ENCODE assay signal across 8 cellular contexts in the genomic region with DNA sequence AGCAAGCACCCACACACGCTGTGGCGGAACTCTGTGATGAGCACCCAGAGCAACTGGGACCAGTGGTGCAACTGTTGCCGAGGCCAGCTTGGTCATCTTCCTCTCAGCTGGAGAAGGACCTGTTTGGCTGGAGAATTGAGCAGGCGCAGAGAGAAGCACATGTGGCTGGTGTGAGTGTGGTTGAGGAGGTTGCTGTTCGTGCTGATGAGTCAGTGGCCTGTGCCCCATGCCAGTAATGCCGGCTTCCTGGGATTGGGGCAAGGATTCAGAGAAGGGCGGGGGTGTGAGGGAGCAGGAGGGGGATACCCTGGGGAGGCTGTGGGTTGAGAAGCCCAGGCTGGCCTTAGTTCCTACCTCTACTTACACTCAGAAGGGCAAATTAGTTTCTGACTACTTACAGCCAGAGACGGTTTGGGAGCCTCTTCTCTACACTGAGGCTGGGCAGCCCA. TPM values are rescaled to one million over a fixed set of nuclear protein-coding genes. Genes with fewer than 3 reads are reported as not detected.
DNase-seq lines count a peak whose midpoint lies in the region; ATAC-seq and TF ChIP-seq lines count a peak whose summit lies in the region.

No MANE protein-coding gene starts in this region.

- no peaks in the 10 kb centered on the region for H3K27me3 Mint-ChIP-seq in activated T-helper 17 cell treated with anti-CD3 and anti-CD28 coated beads, Interleukin-2, amount 50 U/mL, for 72 hours

- H3K9me3 ChIP-seq in hepatocyte (ENCODE audit: low read depth), result no peaks in the 10 kb centered on the region
- H3K9me3 ChIP-seq in transverse colon, result no peaks in the 10 kb centered on the region

- WGBS in hepatocyte (ENCODE audit: low lambda C conversion rate, missing lambda C conversion rate), result 85% methylated on average over 8 of the region's 8 CpGs
- WGBS in transverse colon (ENCODE audit: low coverage in 1 of 2), 2 donors, result 69 to 80% methylated on average over 2 to 8 of the region's 8 CpGs

- H3K9me2 ChIP-seq in hepatocyte (replicated peaks; ENCODE audit: insufficient read depth), result no peaks in the 10 kb centered on the region

- no peaks in the 10 kb centered on the region for H4K20me1 ChIP-seq in hepatocyte (ENCODE audit: insufficient read depth, poor library complexity, severe bottlenecking)

- H3K36me3 ChIP-seq in hepatocyte (replicated peaks; ENCODE audit: insufficient read depth, low read depth) (no peaks in the 10 kb centered on the region), transverse colon (no peaks in the 10 kb centered on the region)

- no peaks in the 10 kb centered on the region for H3K27me3 ChIP-seq in hepatocyte
- H3K27me3 ChIP-seq in transverse colon, result no peaks in the 10 kb centered on the region

- H3K4me1 ChIP-seq in hepatocyte (ENCODE audit: insufficient read depth) (peaks cover 8% of the 10 kb centered on the region), transverse colon (peaks cover 0 to 34% (median 9%) of the 10 kb centered on the region in 4 donors)

- peak overlapping the region; percentile 76 for H3K27ac Mint-ChIP-seq in activated T-helper 17 cell treated with anti-CD3 and anti-CD28 coated beads, Interleukin-2, amount 50 U/mL, for 72 hours

- H3K36me3 Mint-ChIP-seq in activated T-helper 17 cell treated with anti-CD3 and anti-CD28 coated beads, Interleukin-2, amount 50 U/mL, for 72 hours (ENCODE audit: low read depth), result no peaks in the 10 kb centered on the region

- peak; percentile 83 for ATAC-seq in activated T-helper 17 cell treated with anti-CD3 and anti-CD28 coated beads, Interleukin-2, amount 50 U/mL, for 72 hours (replicated peaks)
- ATAC-seq in GM19452 (IDR thresholded peaks at IDR 0.05; ENCODE audit: unreplicated experiment) (no peak), GM21367 (IDR thresholded peaks at IDR 0.05; ENCODE audit: unreplicated experiment) (no peak)

- peaks cover 29% of the 10 kb centered on the region for H3K4me1 Mint-ChIP-seq in activated T-helper 17 cell treated with anti-CD3 and anti-CD28 coated beads, Interleukin-2, amount 50 U/mL, for 72 hours

- no peak for TF ChIP-seq POLR2A in transverse colon (IDR thresholded peaks at IDR 0.05)

- no peak overlapping the region for H3K4me2 ChIP-seq in hepatocyte

- no peak overlapping the region for H3K27ac ChIP-seq in hepatocyte
- H3K27ac ChIP-seq in transverse colon, result peak overlapping the region; percentile 23 to 61 (median 42)

- in situ Hi-C loops in transverse colon (cut with MboI; ENCODE audit: low pct_ligation_motif_present in 1 of 4, low pct_unique_long_range_greater_than_20kb in 1 of 4, low sequenced_read_pairs in 3 of 4), result no loop called here

- H3K9me3 Mint-ChIP-seq in activated T-helper 17 cell treated with anti-CD3 and anti-CD28 coated beads, Interleukin-2, amount 50 U/mL, for 72 hours, result no peaks in the 10 kb centered on the region

- H3K79me2 ChIP-seq in hepatocyte, result no peaks in the 10 kb centered on the region

- TF ChIP-seq EP300 in transverse colon (IDR thresholded peaks at IDR 0.05; ENCODE audit: low read depth), result no peak

- peak overlapping the region; percentile 45 for H3K4me3 Mint-ChIP-seq in activated T-helper 17 cell treated with anti-CD3 and anti-CD28 coated beads, Interleukin-2, amount 50 U/mL, for 72 hours

- intact Hi-C loops in transverse colon (cut with DNase I; ENCODE audit: low total_unique reads), result no loop called here

- no peak overlapping the region for H2AFZ ChIP-seq in hepatocyte

- peak in 2 of 3 donors; percentile 20 to 25 for DNase-seq in stimulated activated CD4-positive, alpha-beta T cell treated with anti-CD3 and anti-CD28 coated beads, Interleukin-12 subunit alpha, Interleukin-12 subunit beta, amount 100 ng/mL, for 48 hours (ENCODE audit: low read depth in 2 of 3, low spot score in 1 of 3)
- no peak for DNase-seq in stimulated activated CD4-positive, alpha-beta T cell treated with anti-CD3 and anti-CD28 coated beads, Interleukin-4, amount 100 ng/mL, for 4 hours
- DNase-seq in hepatocyte (ENCODE audit: low spot score) (peak; percentile 34), transverse colon (peak; percentile 34), NCI-H1092 treated with DMSO at 0.1 percent for 48 hours (lab: John Stamatoyannopoulos, UW) (no peak)

- H3K4me3 ChIP-seq in hepatocyte (no peak overlapping the region), transverse colon (no peak overlapping the region)

- TF ChIP-seq CTCF in hepatocyte (IDR thresholded peaks at IDR 0.05; ENCODE audit: poor library complexity), result no peak
- TF ChIP-seq CTCF in transverse colon (IDR thresholded peaks at IDR 0.05), result no peak

RNA-seq across cellular contexts. Expression of a gene that starts 57.5 kb away (rescaled TPM):
- total RNA-seq in activated T-helper 17 cell treated with anti-CD3 and anti-CD28 coated beads, Interleukin-2, amount 50 U/mL, for 72 hours, result not detected
- 40.2 and 48.1 TPM in 2 replicates for total RNA-seq in hepatocyte
- 97.3 and 105 TPM in 2 replicates for polyA plus RNA-seq in hepatocyte
- 100 to 1,000 TPM; 228 to 468 (median 363) TPM for total RNA-seq in transverse colon

Comparison
In these comparisons a context has a peak if more than half of its experiments do, and no peak if none do; other contexts are left out.
1. DNase-seq: peak in stimulated activated CD4-positive, alpha-beta T cell treated with anti-CD3 and anti-CD28 coated beads, Interleukin-12 subunit alpha, Interleukin-12 subunit beta, amount 100 ng/mL, for 48 hours (2 of 3), hepatocyte (single experiment) and transverse colon (single experiment); none in stimulated activated CD4-positive, alpha-beta T cell treated with anti-CD3 and anti-CD28 coated beads, Interleukin-4, amount 100 ng/mL, for 4 hours (0 of 2) and NCI-H1092 treated with DMSO at 0.1 percent for 48 hours (single experiment).
2. RNA of a gene that starts 57.5 kb away (total RNA-seq): 228 to 468 TPM in transverse colon and 40.2 to 48.1 TPM in hepatocyte; not detected in activated T-helper 17 cell treated with anti-CD3 and anti-CD28 coated beads, Interleukin-2, amount 50 U/mL, for 72 hours; every median in the first group is over 10 times any median in the second.